In genomic region chr11:59400461-59401261, GRCh38 we compare ENCODE assay signal across 11 cellular contexts. TPM values are rescaled to one million over a fixed set of nuclear protein-coding genes. Genes with fewer than 3 reads are reported as not detected.
"Had no signal": no experiment of that assay in that cellular context is flagged by ENCODE, and none has a peak within 500 bp of the region (broad histone marks: within the 10 kb centered on the region; RNA-seq: fewer than 3 reads in every experiment).

No MANE protein-coding gene starts in this region.

- ATAC-seq: GM23338, HCT116 had no signal

- FAIRE-seq: H1, H54 had no signal

- H2AFZ ChIP-seq: GM23248, GM23338 had no signal

- H3K9ac ChIP-seq: GM23248 had no signal

- H3K4me2 ChIP-seq: GM23338 had no signal

- H3K4me3 ChIP-seq: GM23248, GM23338 had no signal

- DNase-seq: GM23248, GOT3, H7, H9, HCEC 1CT, HFFc6 had no signal

- H3K27ac ChIP-seq: GM23248 had no signal

RNA-seq across cellular contexts. Expression of gene OR5A2, which starts 25.6 kb away (rescaled TPM):
- total RNA-seq: GM23248, GM23338, H1, H4, H7, H9, HFFc6 had no signal
- polyA plus RNA-seq: GM23248, GM23338, H1 had no signal

RNA-seq across cellular contexts. Expression of gene OR5A1, which starts 35.6 kb away (rescaled TPM):
- total RNA-seq: GM23248, H1, H4, H7, H9, HFFc6 had no signal
- polyA plus RNA-seq: GM23248, GM23338, H1 had no signal

RNA-seq across cellular contexts. Expression of gene OR5AN1, which starts 42.0 kb away (rescaled TPM):
- total RNA-seq: GM23248, GM23338, H1, H4, H7, H9, HFFc6 had no signal
- polyA plus RNA-seq: GM23248, GM23338, H1 had no signal

RNA-seq across cellular contexts. Expression of gene OR4D6, which starts 56.1 kb away (rescaled TPM):
- total RNA-seq: GM23248, GM23338, H1, H4, H7, H9, HFFc6 had no signal
- polyA plus RNA-seq: GM23248, GM23338, H1 had no signal
